In genomic region chr22:41147722-41148121, GRCh38 we compare ENCODE assay signal across 2 cellular contexts.
A peak's percentile ranks its signal among the peaks of the same experiment; 100 is the strongest.
TF ChIP-seq lines count a peak whose summit lies in the region.

No MANE protein-coding gene starts in this region.

TF ChIP-seq in HepG2, 621 proteins besides CTCF, POLR2A, EP300 and RAD21:
- TF ChIP-seq CEBPZ (IDR thresholded peaks at IDR 0.05; ENCODE audit: low read length) (no peak), ZNF644 (CRISPR knock-in tag; IDR thresholded peaks at IDR 0.05; ENCODE audit: low read depth) (no peak), MIER2 (CRISPR knock-in tag; IDR thresholded peaks at IDR 0.05) (peak; percentile 48; the same call in 1 of the 2 replicates), MYNN (CRISPR knock-in tag; IDR thresholded peaks at IDR 0.05; ENCODE audit: low read depth) (no peak)
- TF ChIP-seq, protein P1, sequence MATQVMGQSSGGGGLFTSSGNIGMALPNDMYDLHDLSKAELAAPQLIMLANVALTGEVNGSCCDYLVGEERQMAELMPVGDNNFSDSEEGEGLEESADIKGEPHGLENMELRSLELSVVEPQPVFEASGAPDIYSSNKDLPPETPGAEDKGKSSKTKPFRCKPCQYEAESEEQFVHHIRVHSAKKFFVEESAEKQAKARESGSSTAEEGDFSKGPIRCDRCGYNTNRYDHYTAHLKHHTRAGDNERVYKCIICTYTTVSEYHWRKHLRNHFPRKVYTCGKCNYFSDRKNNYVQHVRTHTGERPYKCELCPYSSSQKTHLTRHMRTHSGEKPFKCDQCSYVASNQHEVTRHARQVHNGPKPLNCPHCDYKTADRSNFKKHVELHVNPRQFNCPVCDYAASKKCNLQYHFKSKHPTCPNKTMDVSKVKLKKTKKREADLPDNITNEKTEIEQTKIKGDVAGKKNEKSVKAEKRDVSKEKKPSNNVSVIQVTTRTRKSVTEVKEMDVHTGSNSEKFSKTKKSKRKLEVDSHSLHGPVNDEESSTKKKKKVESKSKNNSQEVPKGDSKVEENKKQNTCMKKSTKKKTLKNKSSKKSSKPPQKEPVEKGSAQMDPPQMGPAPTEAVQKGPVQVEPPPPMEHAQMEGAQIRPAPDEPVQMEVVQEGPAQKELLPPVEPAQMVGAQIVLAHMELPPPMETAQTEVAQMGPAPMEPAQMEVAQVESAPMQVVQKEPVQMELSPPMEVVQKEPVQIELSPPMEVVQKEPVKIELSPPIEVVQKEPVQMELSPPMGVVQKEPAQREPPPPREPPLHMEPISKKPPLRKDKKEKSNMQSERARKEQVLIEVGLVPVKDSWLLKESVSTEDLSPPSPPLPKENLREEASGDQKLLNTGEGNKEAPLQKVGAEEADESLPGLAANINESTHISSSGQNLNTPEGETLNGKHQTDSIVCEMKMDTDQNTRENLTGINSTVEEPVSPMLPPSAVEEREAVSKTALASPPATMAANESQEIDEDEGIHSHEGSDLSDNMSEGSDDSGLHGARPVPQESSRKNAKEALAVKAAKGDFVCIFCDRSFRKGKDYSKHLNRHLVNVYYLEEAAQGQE (IDR thresholded peaks at IDR 0.05; ENCODE audit: borderline replicate concordance in 1 of 2, low read depth in 1 of 2, low read length in 2 of 2), result peak; percentile 16 to 83
TF ChIP-seq in HepG2: peak in this region for 2.

TF ChIP-seq in PFSK-1, 5 proteins besides CTCF, POLR2A, EP300 and RAD21:
- TF ChIP-seq, protein P1 (IDR thresholded peaks at IDR 0.05; ENCODE audit: insufficient read depth in 1 of 2, low read depth in 2 of 2, low read length in 2 of 2), result peak; percentile 65 to 89; a peak in 3 of 4 replicates
- no peak for TF ChIP-seq FOXP2 (optimal IDR thresholded peaks at IDR 0.05; ENCODE audit: borderline replicate concordance, extremely low read depth, extremely low read length, insufficient read depth)
